In genomic region chr5:79513519-79514390, GRCh38 we compare ENCODE assay signal across 8 cellular contexts. TPM values are rescaled to one million over a fixed set of nuclear protein-coding genes. Genes with fewer than 3 reads are reported as not detected.
DNase-seq lines count a peak whose midpoint lies in the region; ATAC-seq and TF ChIP-seq lines count a peak whose summit lies in the region.

HOMER1 (minus strand) TSS chr5:79514134; CDS start chr5:79512774, 1,360 bp downstream.

- peaks cover 13% of the 10 kb centered on the region for H3K79me1 ChIP-seq in trophoblast cell (ENCODE audit: low read length)

- DNase-seq in G401 (ENCODE audit: low spot score) (peak; percentile 81), GM23338 (ENCODE audit: low spot score) (peak; percentile 77), SKM-1 (lab: John Stamatoyannopoulos, UW; ENCODE audit: unreplicated experiment) (peak; percentile 48), Right ventricle myocardium inferior (ENCODE audit: missing footprints) (peak; percentile 87), trophoblast cell (peak; percentile 59 to 69), type B pancreatic cell (ENCODE audit: extremely low spot score, unreplicated experiment) (peak; percentile 88)
- DNase-seq in activated naive CD8-positive, alpha-beta T cell treated with anti-CD3 and anti-CD28 coated beads, Interleukin-2, amount 10 ng/mL, durations not matched to agents 7 days and 5 days: peak; percentile 78

- H3K79me2 ChIP-seq in GM23338 (replicated peaks; ENCODE audit: insufficient read depth) (peaks cover 42% of the 10 kb centered on the region), trophoblast cell (ENCODE audit: control insufficient read depth, insufficient read depth, low read length, poor library complexity) (peaks cover 13% of the 10 kb centered on the region)

- peak within 1 kb of the TSS; percentile 98 for H4K8ac ChIP-seq in trophoblast cell (ENCODE audit: low read depth, low read length)

- POLR2A ChIA-PET in activated naive CD8-positive, alpha-beta T cell treated with anti-CD3 and anti-CD28 coated beads, Interleukin-2, amount 10 ng/mL, durations not matched to agents 7 days and 5 days (lab: Charles Lee): interaction anchor here (1.1 to 2.2 kb wide), 3 partner anchors 48 to 477 kb away, joined by 3 to 8 read pairs (median 7); partner anchors contain the start of genes MTX3 and TENT2

- H3K4me3 ChIP-seq in GM23338 (peak within 1 kb of the TSS; percentile 76), trophoblast cell (ENCODE audit: low read depth, low read length) (peak within 1 kb of the TSS; percentile 88)

- H3K27me3 ChIP-seq in GM23338 (ENCODE audit: insufficient read depth): no peaks in the 10 kb centered on the region
- H3K27me3 ChIP-seq in trophoblast cell (ENCODE audit: insufficient read depth, low read length): no peaks in the 10 kb centered on the region

- peak within 1 kb of the TSS; percentile 97 for H3K14ac ChIP-seq in trophoblast cell (ENCODE audit: low read length)

- H2AK5ac ChIP-seq in trophoblast cell (ENCODE audit: low read length): peak within 1 kb of the TSS; percentile 74

- WGBS in trophoblast cell (ENCODE audit: extremely low coverage, insufficient coverage, insufficient read length): no CpG with 5 or more reads among the region's 102 CpGs

- peak within 1 kb of the TSS; percentile 95 for H2BK5ac ChIP-seq in trophoblast cell (ENCODE audit: low read depth, low read length, poor library complexity)

- H3K18ac ChIP-seq in trophoblast cell (ENCODE audit: low read length): peak within 1 kb of the TSS; percentile 95

- H4K12ac ChIP-seq in trophoblast cell (ENCODE audit: low read depth, low read length): peak within 1 kb of the TSS; percentile 99

- peak within 1 kb of the TSS; percentile 70 for H3K4ac ChIP-seq in trophoblast cell (ENCODE audit: low read depth, low read length)

- peak within 1 kb of the TSS; percentile 92 for H2BK120ac ChIP-seq in trophoblast cell (ENCODE audit: insufficient read depth, low read length, poor library complexity)

- peaks cover 19% of the 10 kb centered on the region for H4K20me1 ChIP-seq in GM23338 (replicated peaks; ENCODE audit: insufficient read depth)

- peaks cover 33% of the 10 kb centered on the region for H3K4me1 ChIP-seq in GM23338 (ENCODE audit: insufficient read depth)
- H3K4me1 ChIP-seq in trophoblast cell (ENCODE audit: control insufficient read depth in 1 of 2, insufficient read depth in 2 of 2, low read length in 2 of 2): peaks cover 4 to 8% of the 10 kb centered on the region in 2 experiments

- H3K27ac ChIP-seq in GM23338 (ENCODE audit: low read depth) (peak within 1 kb of the TSS; percentile 79), KOPT-K1 (ENCODE audit: low read depth, low read length, poor library complexity, severe bottlenecking) (peak within 1 kb of the TSS; percentile 71), trophoblast cell (ENCODE audit: low read depth, low read length) (peak within 1 kb of the TSS; percentile 99)

- H4K91ac ChIP-seq in trophoblast cell (ENCODE audit: low read depth, low read length): peak within 1 kb of the TSS; percentile 98

- H3K23ac ChIP-seq in trophoblast cell (ENCODE audit: low read length): no peak within 1 kb of the TSS

- peak within 1 kb of the TSS; percentile 29 for H2BK12ac ChIP-seq in trophoblast cell (ENCODE audit: low read length)

- H3K36me3 Mint-ChIP-seq in GM23338 (ENCODE audit: low read depth): no peaks in the 10 kb centered on the region
- H3K36me3 Mint-ChIP-seq in activated naive CD8-positive, alpha-beta T cell treated with anti-CD3 and anti-CD28 coated beads, Interleukin-2, amount 10 ng/mL, durations not matched to agents 7 days and 5 days: peaks cover 2% of the 10 kb centered on the region
- no peaks in the 10 kb centered on the region for H3K36me3 Mint-ChIP-seq in type B pancreatic cell

- 0 out of 4 replicates have a peak, but pooled peaks of 1 of the 2 experiments have one; percentile 4 for TF ChIP-seq CTCF in GM23338 (conservative IDR thresholded peaks at IDR 0.05; ENCODE audit: low read depth in 2 of 2)
- peak; percentile 58 for TF ChIP-seq CTCF in type B pancreatic cell (conservative IDR thresholded peaks at IDR 0.05)

- peak; percentile 73 for ATAC-seq in GM23338
- ATAC-seq in activated naive CD8-positive, alpha-beta T cell treated with anti-CD3 and anti-CD28 coated beads, Interleukin-2, amount 10 ng/mL, durations not matched to agents 7 days and 5 days (ENCODE audit: low read depth): peak; percentile 75
- ATAC-seq in Right ventricle myocardium inferior: peak; percentile 94

- peak within 1 kb of the TSS; percentile 80 for H3K9ac ChIP-seq in trophoblast cell (ENCODE audit: low read length)

- H3K9me3 ChIP-seq in KOPT-K1 (ENCODE audit: insufficient read depth, low read length, poor library complexity, severe bottlenecking) (no peaks in the 10 kb centered on the region), trophoblast cell (ENCODE audit: insufficient read depth, low read depth, low read length) (no peaks in the 10 kb centered on the region)

- H2AFZ ChIP-seq in GM23338 (peak within 1 kb of the TSS; percentile 78), trophoblast cell (ENCODE audit: insufficient read depth, low read length, poor library complexity) (peak within 1 kb of the TSS; percentile 89)

- H3K27me3 Mint-ChIP-seq in GM23338 (ENCODE audit: insufficient read depth, low read depth, poor library complexity): peaks cover 3% of the 10 kb centered on the region
- peaks cover 11% of the 10 kb centered on the region for H3K27me3 Mint-ChIP-seq in activated naive CD8-positive, alpha-beta T cell treated with anti-CD3 and anti-CD28 coated beads, Interleukin-2, amount 10 ng/mL, durations not matched to agents 7 days and 5 days
- H3K27me3 Mint-ChIP-seq in type B pancreatic cell: peaks cover 2% of the 10 kb centered on the region

- no peaks in the 10 kb centered on the region for H3F3A ChIP-seq in GM23338 (replicated peaks; ENCODE audit: low read depth)

- peak within 1 kb of the TSS; percentile 98 for H3K27ac Mint-ChIP-seq in GM23338
- H3K27ac Mint-ChIP-seq in activated naive CD8-positive, alpha-beta T cell treated with anti-CD3 and anti-CD28 coated beads, Interleukin-2, amount 10 ng/mL, durations not matched to agents 7 days and 5 days: peak within 1 kb of the TSS; percentile 93
- peak within 1 kb of the TSS; percentile 100 for H3K27ac Mint-ChIP-seq in type B pancreatic cell

- peak within 1 kb of the TSS; percentile 90 for H3K4me3 Mint-ChIP-seq in GM23338
- peak within 1 kb of the TSS; percentile 93 for H3K4me3 Mint-ChIP-seq in activated naive CD8-positive, alpha-beta T cell treated with anti-CD3 and anti-CD28 coated beads, Interleukin-2, amount 10 ng/mL, durations not matched to agents 7 days and 5 days
- peak within 1 kb of the TSS; percentile 99 for H3K4me3 Mint-ChIP-seq in type B pancreatic cell

- H3K9me3 Mint-ChIP-seq in GM23338 (no peaks in the 10 kb centered on the region), type B pancreatic cell (no peaks in the 10 kb centered on the region)
- H3K9me3 Mint-ChIP-seq in activated naive CD8-positive, alpha-beta T cell treated with anti-CD3 and anti-CD28 coated beads, Interleukin-2, amount 10 ng/mL, durations not matched to agents 7 days and 5 days: no peaks in the 10 kb centered on the region

- H3K36me3 ChIP-seq in GM23338 (ENCODE audit: insufficient read depth): no peaks in the 10 kb centered on the region
- no peaks in the 10 kb centered on the region for H3K36me3 ChIP-seq in KOPT-K1 (ENCODE audit: insufficient read depth, low read length)
- H3K36me3 ChIP-seq in trophoblast cell (ENCODE audit: control insufficient read depth in 1 of 2, insufficient read depth in 2 of 2, low read length in 2 of 2): no peaks in the 10 kb centered on the region

- in situ Hi-C loops in G401 (cut with HindIII; ENCODE audit: low sequenced_read_pairs): no loop called here

- peaks cover 43% of the 10 kb centered on the region for H3K4me1 Mint-ChIP-seq in GM23338
- H3K4me1 Mint-ChIP-seq in activated naive CD8-positive, alpha-beta T cell treated with anti-CD3 and anti-CD28 coated beads, Interleukin-2, amount 10 ng/mL, durations not matched to agents 7 days and 5 days: peaks cover 23% of the 10 kb centered on the region
- peaks cover 35% of the 10 kb centered on the region for H3K4me1 Mint-ChIP-seq in type B pancreatic cell (ENCODE audit: unreplicated experiment)

- H3K9me2 ChIP-seq in GM23338 (ENCODE audit: insufficient read depth): no peaks in the 10 kb centered on the region

- intact Hi-C loops in Right ventricle myocardium inferior (cut with DNase I): loop anchor here (5.0 kb wide), 3 partner anchors 46 to 276 kb away; partner anchors contain the start of gene JMY

- peak within 1 kb of the TSS; percentile 84 for H3K4me2 ChIP-seq in GM23338
- peak within 1 kb of the TSS; percentile 92 for H3K4me2 ChIP-seq in trophoblast cell (ENCODE audit: low read length)

TF ChIP-seq in GM23338, 12 proteins besides CTCF, POLR2A, EP300 and RAD21 (continues in another document):
- TF ChIP-seq POLR2AphosphoS5 (IDR thresholded peaks at IDR 0.05; ENCODE audit: low read depth) (peak; percentile 40; the same call in 1 of the 2 replicates), CREB1 (CRISPR knock-in tag; IDR thresholded peaks at IDR 0.05; ENCODE audit: low read depth) (no peak; the same call in 1 of the 2 replicates), STAT1 (IDR thresholded peaks at IDR 0.05; ENCODE audit: unreplicated experiment) (no peak), ZNF114 (CRISPR knock-in tag; IDR thresholded peaks at IDR 0.05) (no peak), JUNB (IDR thresholded peaks at IDR 0.05; ENCODE audit: unreplicated experiment) (no peak)

RNA-seq across cellular contexts. Expression of gene HOMER1, which starts in this region (rescaled TPM):
- 27.7 and 28.0 TPM in 2 replicates for total RNA-seq in G401 (2014; rRNA removed; shearing (Covaris generic))
- 45.1 and 46.3 TPM in 2 replicates for total RNA-seq in GM23338 (2014; rRNA removed; shearing (Covaris generic))
- polyA plus RNA-seq in GM23338 (2016; fragmentation: Nextera tagmentation; extraction: Ambion mirVana): 77.9 and 80.3 TPM in 2 replicates
- 1 to 10 TPM; 2.3 to 2.6 TPM for total RNA-seq in activated naive CD8-positive, alpha-beta T cell treated with anti-CD3 and anti-CD28 coated beads, Interleukin-2, amount 10 ng/mL, durations not matched to agents 7 days and 5 days
- total RNA-seq in Right ventricle myocardium inferior (51.6 TPM), type B pancreatic cell (ENCODE audit: low replicate concordance) (13.9 and 20.0 TPM in 2 replicates)
- 19.5 and 20.6 TPM in 2 replicates for polyA plus RNA-seq in trophoblast cell (2013)

Comparison
In these comparisons a context has a peak if more than half of its experiments do, and no peak if none do; other contexts are left out.
1. Peak in every context shown above with its lines: DNase-seq, ATAC-seq, H3K4me3 ChIP-seq and H3K27ac ChIP-seq.